In genomic region chr2:144364988-144365738, GRCh38 we compare ENCODE assay signal across 12 cellular contexts.
A peak's percentile ranks its signal among the peaks of the same experiment; 100 is the strongest.
DNase-seq lines count a peak whose midpoint lies in the region; ATAC-seq and TF ChIP-seq lines count a peak whose summit lies in the region.
"Had no signal": no experiment of that assay in that cellular context is flagged by ENCODE, and none has a peak within 500 bp of the region (broad histone marks: within the 10 kb centered on the region; RNA-seq: fewer than 3 reads in every experiment).

No MANE protein-coding gene starts in this region.

- H3K27ac ChIP-seq in caudate nucleus (ENCODE audit: low read depth, low read length) (no peak overlapping the region), Karpas-422 (ENCODE audit: low read length) (no peak overlapping the region)

- no peaks in the 10 kb centered on the region for H3K27me3 ChIP-seq in Karpas-422 (ENCODE audit: low read length)

- H3K9me3 ChIP-seq in Karpas-422 (ENCODE audit: low read length): no peaks in the 10 kb centered on the region

- DNase-seq in EH (ENCODE audit: low read depth): peak; percentile 93
- peak; percentile 39 to 81 for DNase-seq in erythroblast (lab: John Stamatoyannopoulos, UW)
- DNase-seq in caudate nucleus (lab: John Stamatoyannopoulos, UW): no peak
- DNase-seq in Karpas-422: no peak
- no peak for DNase-seq in naive thymus-derived CD8-positive, alpha-beta T cell
- DNase-seq in NCI-H1417 (lab: John Stamatoyannopoulos, UW): no peak
- DNase-seq: activated CD8-positive, alpha-beta memory T cell treated with anti-CD3 and anti-CD28 coated beads, Interleukin-2, amount 10 ng/mL, durations not matched to agents 7 days and 5 days; CD4-positive, CD25-positive, alpha-beta regulatory T cell; effector CD4-positive, alpha-beta T cell; HCEC 1CT had no signal

- H3K27me3 Mint-ChIP-seq in naive thymus-derived CD8-positive, alpha-beta T cell: peaks cover 0 to 3% (median 0%) of the 10 kb centered on the region in 5 donors
- H3K27me3 Mint-ChIP-seq: activated CD8-positive, alpha-beta memory T cell treated with anti-CD3 and anti-CD28 coated beads, Interleukin-2, amount 10 ng/mL, durations not matched to agents 7 days and 5 days had no signal

- no peaks in the 10 kb centered on the region for H3K4me1 ChIP-seq in Karpas-422 (ENCODE audit: low read length)

- H3K4me2 ChIP-seq in Karpas-422 (ENCODE audit: low read depth, low read length, poor library complexity, severe bottlenecking): no peak overlapping the region

- H3K9me3 Mint-ChIP-seq in naive thymus-derived CD8-positive, alpha-beta T cell: peaks cover 0 to 2% (median 0%) of the 10 kb centered on the region in 9 donors

- peaks cover 0 to 3% (median 3%) of the 10 kb centered on the region in 4 donors for H3K4me1 Mint-ChIP-seq in naive thymus-derived CD8-positive, alpha-beta T cell
- H3K4me1 Mint-ChIP-seq: CD4-positive, CD25-positive, alpha-beta regulatory T cell had no signal

- no peaks in the 10 kb centered on the region for H4K20me1 ChIP-seq in Karpas-422 (ENCODE audit: insufficient read depth, low read depth, low read length)

- H3K4me3 Mint-ChIP-seq in naive thymus-derived CD8-positive, alpha-beta T cell: no peak overlapping the region
- H3K4me3 Mint-ChIP-seq: activated CD8-positive, alpha-beta memory T cell treated with anti-CD3 and anti-CD28 coated beads, Interleukin-2, amount 10 ng/mL, durations not matched to agents 7 days and 5 days had no signal

- H3K4me3 ChIP-seq in Karpas-422 (ENCODE audit: low read length): no peak overlapping the region

- H2AFZ ChIP-seq in Karpas-422 (ENCODE audit: low read length): no peak overlapping the region

- POLR2A ChIA-PET in naive thymus-derived CD8-positive, alpha-beta T cell (lab: Charles Lee): no interaction called here

- H3K79me2 ChIP-seq in Karpas-422 (ENCODE audit: low read length): no peaks in the 10 kb centered on the region

- no peaks in the 10 kb centered on the region for H3K36me3 Mint-ChIP-seq in naive thymus-derived CD8-positive, alpha-beta T cell
- H3K36me3 Mint-ChIP-seq: CD4-positive, CD25-positive, alpha-beta regulatory T cell had no signal

- no peak overlapping the region for H3K9ac ChIP-seq in Karpas-422 (ENCODE audit: low read length)

- no peaks in the 10 kb centered on the region for H3K36me3 ChIP-seq in Karpas-422 (ENCODE audit: insufficient read depth, low read length)

- no peak for TF ChIP-seq POLR2A in erythroblast (IDR thresholded peaks at IDR 0.05; ENCODE audit: low read length)

- H3K27ac Mint-ChIP-seq in naive thymus-derived CD8-positive, alpha-beta T cell: no peak overlapping the region
- H3K27ac Mint-ChIP-seq: activated CD8-positive, alpha-beta memory T cell treated with anti-CD3 and anti-CD28 coated beads, Interleukin-2, amount 10 ng/mL, durations not matched to agents 7 days and 5 days; CD4-positive, CD25-positive, alpha-beta regulatory T cell had no signal

- H3K9me2 ChIP-seq in Karpas-422 (replicated peaks; ENCODE audit: insufficient read depth, low read length): no peaks in the 10 kb centered on the region

- ATAC-seq in GM21390 (IDR thresholded peaks at IDR 0.05; ENCODE audit: unreplicated experiment) (peak; percentile 63), HG03280 (IDR thresholded peaks at IDR 0.05; ENCODE audit: unreplicated experiment) (peak; percentile 75)
- no peak for ATAC-seq in naive thymus-derived CD8-positive, alpha-beta T cell
- ATAC-seq: activated CD8-positive, alpha-beta memory T cell treated with anti-CD3 and anti-CD28 coated beads, Interleukin-2, amount 10 ng/mL, durations not matched to agents 7 days and 5 days had no signal

Comparison
In these comparisons a context has a peak if more than half of its experiments do, and no peak if none do; other contexts are left out.
1. DNase-seq: peak in EH (single experiment) and erythroblast (2 of 2); none in caudate nucleus (0 of 61), Karpas-422 (single experiment), naive thymus-derived CD8-positive, alpha-beta T cell (0 of 10) and NCI-H1417 (0 of 3).
2. ATAC-seq: peak in GM21390 (single experiment) and HG03280 (single experiment); none in naive thymus-derived CD8-positive, alpha-beta T cell (0 of 2).